9 cellular contexts compared by ENCODE assay signal in genomic region chr17:19386276-19386863, GRCh38. TPM values are rescaled to one million over a fixed set of nuclear protein-coding genes. Genes with fewer than 3 reads are reported as not detected.
DNase-seq lines count a peak whose midpoint lies in the region; ATAC-seq, FAIRE-seq and TF ChIP-seq lines count a peak whose summit lies in the region.
"Had no signal": no experiment of that assay in that cellular context is flagged by ENCODE, and none has a peak within 500 bp of the region (broad histone marks: within the 10 kb centered on the region; RNA-seq: fewer than 3 reads in every experiment).

No MANE protein-coding gene starts in this region.

- DNase-seq in A549 (ENCODE audit: low read depth in 1 of 2, low spot score in 1 of 2) (peak; percentile 73 to 79), M059J (ENCODE audit: low read depth) (peak; percentile 85), cardiac fibroblast (ENCODE audit: low read depth in 2 of 2) (peak; percentile 77 to 95), amygdala (lab: John Stamatoyannopoulos, UW) (no peak), KBM-7 (no peak), NCI-H2107 treated with DMSO at 0.1 percent for 48 hours (lab: John Stamatoyannopoulos, UW; ENCODE audit: unreplicated experiment) (no peak)

- TF ChIP-seq CTCF in A549 (IDR thresholded peaks at IDR 0.05) (no peak), cardiac fibroblast (IDR thresholded peaks at IDR 0.05; ENCODE audit: low read depth, low read length) (no peak)

- peak; percentile 72 to 79 for ATAC-seq in A549
- no peak for ATAC-seq in HG02885 (IDR thresholded peaks at IDR 0.05; ENCODE audit: poor library complexity, unreplicated experiment)

- WGBS in A549 (ENCODE audit: missing lambda C conversion rate): 56% methylated on average over 17 of the region's 17 CpGs
- WGBS in mesodermal cell (ENCODE audit: insufficient coverage in 2 of 2), 2 experiments: 65 to 69% methylated on average over 16 to 17 of the region's 17 CpGs

- TF ChIP-seq EP300 in A549 (IDR thresholded peaks at IDR 0.05): no peak

- POLR2A ChIA-PET in A549 (lab: Yijun Ruan, JAX): interaction anchor here (0.8 to 5.3 kb wide), 2 partner anchors 8 to 32 kb away, joined by 4 to 45 read pairs; partner anchors contain the start of gene MAPK7

- H3K9me3 ChIP-seq in A549 (no peaks in the 10 kb centered on the region), mesodermal cell (ENCODE audit: control insufficient read depth, low read length) (no peaks in the 10 kb centered on the region)

- in situ Hi-C loops in KBM-7 (cut with MboI; ENCODE audit: low pct_unique_long_range_greater_than_20kb, low sequenced_read_pairs): no loop called here

- TF ChIP-seq RAD21 in A549 (conservative IDR thresholded peaks at IDR 0.05 in 1 of 2, IDR thresholded peaks at IDR 0.05 in 1 of 2): no peak

- peak overlapping the region; percentile 56 to 80 for H3K27ac ChIP-seq in A549
- H3K27ac ChIP-seq in mesodermal cell (ENCODE audit: low read depth, low read length, severe bottlenecking): peak overlapping the region; percentile 16

- peaks cover 33% of the 10 kb centered on the region for H3K4me1 ChIP-seq in A549
- peaks cover 16% of the 10 kb centered on the region for H3K4me1 ChIP-seq in mesodermal cell (ENCODE audit: control insufficient read depth, insufficient read depth, low read length, poor library complexity, severe bottlenecking)

- FAIRE-seq in A549 (lab: Jason Lieb, UNC): no peak

- no peak for TF ChIP-seq POLR2A in A549 (IDR thresholded peaks at IDR 0.05; ENCODE audit: low read length)

- peaks cover 46% of the 10 kb centered on the region for H3K36me3 ChIP-seq in mesodermal cell (ENCODE audit: control insufficient read depth, insufficient read depth, low read length)

- H3K4me3 ChIP-seq in A549 (no peak overlapping the region), cardiac fibroblast (replicated peaks in 1 of 2; ENCODE audit: low read depth in 2 of 2, low read length in 2 of 2) (peak overlapping the region; percentile 34 to 64), mesodermal cell (ENCODE audit: extremely low read depth, insufficient read depth, low read length, poor library complexity, severe bottlenecking) (no peak overlapping the region)

- CTCF ChIA-PET in A549 (lab: Yijun Ruan, JAX): interaction anchor here (0.7 to 6.0 kb wide), 11 partner anchors 11 to 360 kb away, joined by 3 to 44 read pairs (median 3); partner anchors contain the start of gene B9D1

- H3K4me2 ChIP-seq in A549: peak overlapping the region; percentile 33

TF ChIP-seq in A549, 52 proteins besides CTCF, POLR2A, EP300 and RAD21:
- TF ChIP-seq HDAC2 (IDR thresholded peaks at IDR 0.05) (0 out of 2 replicates have a peak, but pooled peaks have one; percentile 3), ZSCAN20 (CRISPR knock-in tag; IDR thresholded peaks at IDR 0.05) (no peak), FOSL2 (IDR thresholded peaks at IDR 0.05) (0 out of 2 replicates have a peak, but pooled peaks have one; percentile 21), FOSL2 (CRISPR knock-in tag; IDR thresholded peaks at IDR 0.05) (peak; percentile 54), JUNB (IDR thresholded peaks at IDR 0.05) (peak; percentile 36; the same call in 1 of the 2 replicates), HOXB5 (CRISPR knock-in tag; IDR thresholded peaks at IDR 0.05) (no peak), RFX5 (IDR thresholded peaks at IDR 0.05) (no peak), CHD2 (IDR thresholded peaks at IDR 0.05; ENCODE audit: low read length, partially characterized antibody) (no peak), MAX (IDR thresholded peaks at IDR 0.05) (0 out of 2 replicates have a peak, but pooled peaks have one; percentile 7), CEBPB (IDR thresholded peaks at IDR 0.05) (peak; percentile 74 to 75; a peak in 2 of 4 replicates), MAZ (IDR thresholded peaks at IDR 0.05; ENCODE audit: borderline replicate concordance, low read depth, low read length) (no peak), HMGXB4 (CRISPR knock-in tag; IDR thresholded peaks at IDR 0.05; ENCODE audit: borderline replicate concordance) (no peak), ZNF302 (CRISPR knock-in tag; IDR thresholded peaks at IDR 0.05) (no peak)

RNA-seq across cellular contexts. Expression of gene MFAP4, which starts 0.6 kb away (rescaled TPM):
- polyA plus RNA-seq in A549 (2011; rRNA removed): not detected in 2 replicates
- 0.08 TPM in 1 of 2 replicates, not detected in the other for polyA plus RNA-seq in A549 (2012; cell fraction: cytosol; rRNA removed)
- 0.04 and 0.09 TPM in 2 replicates for polyA plus RNA-seq in A549 (2012; cell fraction: nucleus; rRNA removed)
- 0.04 to 0.13 TPM (median 0.13 TPM) in 3 replicates for polyA plus RNA-seq in A549 (2017; fragmentation: RNase III; extraction: RNeasy Plus Mini Kit Qiagen cat#74134 plus additional on column Dnase treatment)
- polyA minus RNA-seq in A549 (2011; rRNA and poly(A)+ RNA removed): not detected in 2 replicates
- total RNA-seq in M059J (2014; rRNA removed; shearing (Covaris generic)): 0.07 TPM in 1 of 2 replicates, not detected in the other
- 9.2 TPM for polyA plus RNA-seq in mesodermal cell (2013, experiment 1 of 2)
- polyA plus RNA-seq in mesodermal cell (2013, experiment 2 of 2): 11.0 TPM
- total RNA-seq: activated CD8-positive, alpha-beta memory T cell treated with anti-CD3 and anti-CD28 coated beads for 36 hours had no signal

RNA-seq across cellular contexts. Expression of gene MAPK7, which starts 8.1 kb away (rescaled TPM):
- polyA plus RNA-seq in A549 (2011; rRNA removed): 7.2 and 10.4 TPM in 2 replicates
- 23.8 and 28.0 TPM in 2 replicates for polyA plus RNA-seq in A549 (2012; cell fraction: cytosol; rRNA removed)
- polyA plus RNA-seq in A549 (2012; cell fraction: nucleus; rRNA removed): 37.5 and 53.0 TPM in 2 replicates
- 20.1 to 25.8 TPM (median 23.3 TPM) in 3 replicates for polyA plus RNA-seq in A549 (2017; fragmentation: RNase III; extraction: RNeasy Plus Mini Kit Qiagen cat#74134 plus additional on column Dnase treatment)
- 32.7 and 43.8 TPM in 2 replicates for polyA minus RNA-seq in A549 (2011; rRNA and poly(A)+ RNA removed)
- 13.8 and 25.3 TPM in 2 replicates for total RNA-seq in M059J (2014; rRNA removed; shearing (Covaris generic))
- polyA plus RNA-seq in mesodermal cell (2013, experiment 1 of 2): 20.5 TPM
- polyA plus RNA-seq in mesodermal cell (2013, experiment 2 of 2): 19.8 TPM

RNA-seq across cellular contexts. Expression of gene B9D1, which starts 23.8 kb away (rescaled TPM):
- polyA plus RNA-seq in A549 (2011; rRNA removed): 60.6 and 65.6 TPM in 2 replicates
- 101 and 112 TPM in 2 replicates for polyA plus RNA-seq in A549 (2012; cell fraction: cytosol; rRNA removed)
- 98.6 and 98.8 TPM in 2 replicates for polyA plus RNA-seq in A549 (2012; cell fraction: nucleus; rRNA removed)
- polyA plus RNA-seq in A549 (2017; fragmentation: RNase III; extraction: RNeasy Plus Mini Kit Qiagen cat#74134 plus additional on column Dnase treatment): 47.6 to 59.4 TPM (median 48.2 TPM) in 3 replicates
- 80.8 and 98.0 TPM in 2 replicates for polyA minus RNA-seq in A549 (2011; rRNA and poly(A)+ RNA removed)
- 20.6 and 31.7 TPM in 2 replicates for total RNA-seq in M059J (2014; rRNA removed; shearing (Covaris generic))
- polyA plus RNA-seq in mesodermal cell (2013, experiment 1 of 2): 21.5 TPM
- polyA plus RNA-seq in mesodermal cell (2013, experiment 2 of 2): 18.5 TPM

RNA-seq across cellular contexts. Expression of gene RNF112, which starts 24.7 kb away (rescaled TPM):
- polyA plus RNA-seq in A549 (2011; rRNA removed) (0.27 and 0.65 TPM in 2 replicates), A549 (2017; fragmentation: RNase III; extraction: RNeasy Plus Mini Kit Qiagen cat#74134 plus additional on column Dnase treatment) (0.66 to 2.7 TPM (median 1.4 TPM) in 3 replicates)
- 0.15 and 0.21 TPM in 2 replicates for polyA plus RNA-seq in A549 (2012; cell fraction: cytosol; rRNA removed)
- polyA plus RNA-seq in A549 (2012; cell fraction: nucleus; rRNA removed): 2.4 and 5.1 TPM in 2 replicates
- 0.17 TPM in 1 of 2 replicates, not detected in the other for polyA minus RNA-seq in A549 (2011; rRNA and poly(A)+ RNA removed)
- 0.39 TPM in 1 of 2 replicates, not detected in the other for total RNA-seq in M059J (2014; rRNA removed; shearing (Covaris generic))
- 0.88 TPM for polyA plus RNA-seq in mesodermal cell (2013, experiment 1 of 2)
- 0.66 TPM for polyA plus RNA-seq in mesodermal cell (2013, experiment 2 of 2)

Comparison
In these comparisons a context has a peak if more than half of its experiments do, and no peak if none do; other contexts are left out.
1. DNase-seq: peak in A549 (2 of 2), M059J (single experiment) and cardiac fibroblast (2 of 2); none in amygdala (0 of 56), KBM-7 (single experiment) and NCI-H2107 treated with DMSO at 0.1 percent for 48 hours (single experiment).
2. H3K4me3 ChIP-seq: peak in cardiac fibroblast (2 of 2); none in A549 (single experiment) and mesodermal cell (single experiment).